11 cellular contexts compared by ENCODE assay signal in genomic region chr4:73870260-73870659, GRCh38. TPM values are rescaled to one million over a fixed set of nuclear protein-coding genes. Genes with fewer than 3 reads are reported as not detected.
DNase-seq lines count a peak whose midpoint lies in the region; ATAC-seq and TF ChIP-seq lines count a peak whose summit lies in the region.
"Had no signal": no experiment of that assay in that cellular context is flagged by ENCODE, and none has a peak within 500 bp of the region (broad histone marks: within the 10 kb centered on the region; RNA-seq: fewer than 3 reads in every experiment).

No MANE protein-coding gene starts in this region.

- ATAC-seq in GM23338 = peak; percentile 6; the same call in 1 of the 3 replicates
- peak in 2 of 4 donors; percentile 30 to 46 for ATAC-seq in heart left ventricle
- no peak for ATAC-seq in activated CD8-positive, alpha-beta T cell treated with anti-CD3 and anti-CD28 coated beads, Interleukin-2, amount 10 ng/mL, durations not matched to agents 7 days and 5 days
- ATAC-seq: natural killer cell treated with Interleukin-12 subunit alpha and Interleukin-12 subunit beta and Interleukin-15 and Interleukin-18, amount 100 ng/mL, for 72 hours had no signal

- POLR2A ChIA-PET in activated CD8-positive, alpha-beta T cell treated with anti-CD3 and anti-CD28 coated beads, Interleukin-2, amount 10 ng/mL, durations not matched to agents 7 days and 5 days (lab: Charles Lee) = no interaction called here

- TF ChIP-seq POLR2A in heart left ventricle (IDR thresholded peaks at IDR 0.05) (no peak), prostate gland (IDR thresholded peaks at IDR 0.05) (no peak)

- no peaks in the 10 kb centered on the region for H3K36me3 ChIP-seq in GM23338 (ENCODE audit: insufficient read depth)
- no peaks in the 10 kb centered on the region for H3K36me3 ChIP-seq in heart left ventricle
- no peaks in the 10 kb centered on the region for H3K36me3 ChIP-seq in prostate gland
- H3K36me3 ChIP-seq: HAP-1 had no signal

- no peaks in the 10 kb centered on the region for H3K9me2 ChIP-seq in GM23338 (ENCODE audit: insufficient read depth)

- H3K9me3 Mint-ChIP-seq in GM23338 = no peaks in the 10 kb centered on the region
- no peaks in the 10 kb centered on the region for H3K9me3 Mint-ChIP-seq in activated naive CD4-positive, alpha-beta T cell treated with anti-CD3 and anti-CD28 coated beads, Interleukin-2, amount 10 ng/mL, durations not matched to agents 7 days and 5 days
- no peaks in the 10 kb centered on the region for H3K9me3 Mint-ChIP-seq in activated CD8-positive, alpha-beta T cell treated with anti-CD3 and anti-CD28 coated beads, Interleukin-2, amount 10 ng/mL, durations not matched to agents 7 days and 5 days (ENCODE audit: insufficient read depth)

- intact Hi-C loops in heart left ventricle (cut with DNase I) = loop anchor here in 1 of 10 donors (10.0 kb wide), 1 partner anchor 255 kb away; no protein-coding TSS in a partner anchor
- intact Hi-C loops in prostate gland (cut with DNase I) = no loop called here

- peaks cover 10% of the 10 kb centered on the region for H3K27me3 Mint-ChIP-seq in GM23338 (ENCODE audit: insufficient read depth, low read depth, poor library complexity)
- peaks cover 26% of the 10 kb centered on the region for H3K27me3 Mint-ChIP-seq in activated naive CD4-positive, alpha-beta T cell treated with anti-CD3 and anti-CD28 coated beads, Interleukin-2, amount 10 ng/mL, durations not matched to agents 7 days and 5 days
- H3K27me3 Mint-ChIP-seq in activated CD8-positive, alpha-beta T cell treated with anti-CD3 and anti-CD28 coated beads, Interleukin-2, amount 10 ng/mL, durations not matched to agents 7 days and 5 days (ENCODE audit: low read depth) = peaks cover 20% of the 10 kb centered on the region

- H3K27ac ChIP-seq in GM23338 (ENCODE audit: low read depth) (no peak overlapping the region), heart left ventricle (peak overlapping the region in 1 of 12 donors; percentile 59), prostate gland (no peak overlapping the region)

- no peak overlapping the region for H2AFZ ChIP-seq in GM23338

- CTCF ChIA-PET in activated naive CD4-positive, alpha-beta T cell treated with anti-CD3 and anti-CD28 coated beads, Interleukin-2, amount 10 ng/mL, durations not matched to agents 7 days and 5 days (lab: Charles Lee) = no interaction called here
- CTCF ChIA-PET in activated CD8-positive, alpha-beta T cell treated with anti-CD3 and anti-CD28 coated beads, Interleukin-2, amount 10 ng/mL, durations not matched to agents 7 days and 5 days (lab: Charles Lee) = no interaction called here

- peak overlapping the region; percentile 80 for H3K4me3 ChIP-seq in GM23338
- peak overlapping the region in 7 of 12 donors; percentile 56 to 80 (median 65) for H3K4me3 ChIP-seq in heart left ventricle
- peak overlapping the region; percentile 49 to 50 for H3K4me3 ChIP-seq in prostate gland
- H3K4me3 ChIP-seq: HAP-1 had no signal

- no peaks in the 10 kb centered on the region for H3K79me2 ChIP-seq in GM23338 (replicated peaks; ENCODE audit: insufficient read depth)

- DNase-seq in GM23338 (ENCODE audit: low spot score) (peak; percentile 11), amniotic epithelial cell (ENCODE audit: low read depth) (peak; percentile 82), heart left ventricle (peak in 1 of 5 donors; percentile 52), prostate gland (ENCODE audit: low spot score) (no peak), GM03348 (ENCODE audit: low spot score) (no peak), NCI-H187 treated with DMSO at 0.1 percent for 48 hours (lab: John Stamatoyannopoulos, UW) (no peak)
- no peak for DNase-seq in activated naive CD4-positive, alpha-beta T cell treated with anti-CD3 and anti-CD28 coated beads, Interleukin-2, amount 10 ng/mL, durations not matched to agents 7 days and 5 days
- no peak for DNase-seq in activated CD8-positive, alpha-beta T cell treated with anti-CD3 and anti-CD28 coated beads, Interleukin-2, amount 10 ng/mL, durations not matched to agents 7 days and 5 days
- DNase-seq: NCI-H446 treated with DMSO at 0.1 percent for 48 hours had no signal

- H3K27me3 ChIP-seq in GM23338 (ENCODE audit: insufficient read depth) (peaks cover 23% of the 10 kb centered on the region), heart left ventricle (peaks cover 0 to 16% (median 0%) of the 10 kb centered on the region in 9 donors), prostate gland (replicated peaks; ENCODE audit: insufficient read depth) (no peaks in the 10 kb centered on the region)

- no peak overlapping the region for H3K27ac Mint-ChIP-seq in GM23338
- H3K27ac Mint-ChIP-seq in activated naive CD4-positive, alpha-beta T cell treated with anti-CD3 and anti-CD28 coated beads, Interleukin-2, amount 10 ng/mL, durations not matched to agents 7 days and 5 days = no peak overlapping the region
- no peak overlapping the region for H3K27ac Mint-ChIP-seq in activated CD8-positive, alpha-beta T cell treated with anti-CD3 and anti-CD28 coated beads, Interleukin-2, amount 10 ng/mL, durations not matched to agents 7 days and 5 days
- H3K27ac Mint-ChIP-seq: natural killer cell treated with Interleukin-12 subunit alpha and Interleukin-12 subunit beta and Interleukin-15 and Interleukin-18, amount 100 ng/mL, for 72 hours had no signal

- no peaks in the 10 kb centered on the region for H3K36me3 Mint-ChIP-seq in GM23338 (ENCODE audit: low read depth)
- no peaks in the 10 kb centered on the region for H3K36me3 Mint-ChIP-seq in activated naive CD4-positive, alpha-beta T cell treated with anti-CD3 and anti-CD28 coated beads, Interleukin-2, amount 10 ng/mL, durations not matched to agents 7 days and 5 days
- no peaks in the 10 kb centered on the region for H3K36me3 Mint-ChIP-seq in activated CD8-positive, alpha-beta T cell treated with anti-CD3 and anti-CD28 coated beads, Interleukin-2, amount 10 ng/mL, durations not matched to agents 7 days and 5 days (ENCODE audit: low read depth)
- H3K36me3 Mint-ChIP-seq: natural killer cell treated with Interleukin-12 subunit alpha and Interleukin-12 subunit beta and Interleukin-15 and Interleukin-18, amount 100 ng/mL, for 72 hours had no signal

- TF ChIP-seq CTCF in GM23338 (conservative IDR thresholded peaks at IDR 0.05; ENCODE audit: low read depth in 2 of 2) (no peak), heart left ventricle (IDR thresholded peaks at IDR 0.05) (no peak), prostate gland (IDR thresholded peaks at IDR 0.05) (no peak)

- WGBS in heart left ventricle, 4 donors = 73 to 78% (median 77%) methylated on average over 2 to 3 of the region's 3 CpGs
- WGBS in prostate gland = 79% methylated on average over 3 of the region's 3 CpGs

- H3K4me2 ChIP-seq in GM23338 = peak overlapping the region; percentile 89

- peaks cover 18% of the 10 kb centered on the region for H3K4me1 ChIP-seq in GM23338 (ENCODE audit: insufficient read depth)
- H3K4me1 ChIP-seq in heart left ventricle = peaks cover 0 to 23% (median 5%) of the 10 kb centered on the region in 12 donors
- no peaks in the 10 kb centered on the region for H3K4me1 ChIP-seq in prostate gland (replicated peaks)
- H3K4me1 ChIP-seq: HAP-1 had no signal

- H3K4me1 Mint-ChIP-seq in GM23338 = peaks cover 22% of the 10 kb centered on the region
- no peaks in the 10 kb centered on the region for H3K4me1 Mint-ChIP-seq in activated naive CD4-positive, alpha-beta T cell treated with anti-CD3 and anti-CD28 coated beads, Interleukin-2, amount 10 ng/mL, durations not matched to agents 7 days and 5 days
- H3K4me1 Mint-ChIP-seq in activated CD8-positive, alpha-beta T cell treated with anti-CD3 and anti-CD28 coated beads, Interleukin-2, amount 10 ng/mL, durations not matched to agents 7 days and 5 days (ENCODE audit: low read depth) = no peaks in the 10 kb centered on the region

- no peaks in the 10 kb centered on the region for H4K20me1 ChIP-seq in GM23338 (replicated peaks; ENCODE audit: insufficient read depth)

- H3F3A ChIP-seq in GM23338 (replicated peaks; ENCODE audit: low read depth) = no peaks in the 10 kb centered on the region; the same call in 1 of the 2 replicates

- no peaks in the 10 kb centered on the region for H3K9me3 ChIP-seq in heart left ventricle
- H3K9me3 ChIP-seq in prostate gland = no peaks in the 10 kb centered on the region
- H3K9me3 ChIP-seq: HAP-1 had no signal

- peak overlapping the region; percentile 76; the same call in 2 of the 3 replicates for H3K4me3 Mint-ChIP-seq in GM23338
- no peak overlapping the region for H3K4me3 Mint-ChIP-seq in activated naive CD4-positive, alpha-beta T cell treated with anti-CD3 and anti-CD28 coated beads, Interleukin-2, amount 10 ng/mL, durations not matched to agents 7 days and 5 days
- no peak overlapping the region for H3K4me3 Mint-ChIP-seq in activated CD8-positive, alpha-beta T cell treated with anti-CD3 and anti-CD28 coated beads, Interleukin-2, amount 10 ng/mL, durations not matched to agents 7 days and 5 days
- H3K4me3 Mint-ChIP-seq: natural killer cell treated with Interleukin-12 subunit alpha and Interleukin-12 subunit beta and Interleukin-15 and Interleukin-18, amount 100 ng/mL, for 72 hours had no signal

TF ChIP-seq in GM23338, 12 proteins besides CTCF, POLR2A, EP300 and RAD21:
- TF ChIP-seq STAT1 (IDR thresholded peaks at IDR 0.05; ENCODE audit: unreplicated experiment) = no peak

RNA-seq across cellular contexts. Expression of gene CXCL1, which starts 1.1 kb away (rescaled TPM):
- total RNA-seq in GM23338 (2014; rRNA removed; shearing (Covaris generic)) = 1.6 and 1.9 TPM in 2 replicates
- polyA plus RNA-seq in GM23338 (2016; fragmentation: Nextera tagmentation; extraction: Ambion mirVana) (2.1 and 2.5 TPM in 2 replicates), heart left ventricle (1 to 10 TPM; 1.8 to 1.9 TPM)
- total RNA-seq in heart left ventricle (10 to 100 TPM in 1 of 9 donors, 1 to 10 TPM in 5, under 1 TPM in 2, not detected in 1; 0.26 to 14.9 (median 1.5) TPM), prostate gland (10 to 100 TPM in 1 of 2 donors, under 1 TPM in 1; 0.74 to 37.1 TPM)
- total RNA-seq in activated CD8-positive, alpha-beta T cell treated with anti-CD3 and anti-CD28 coated beads, Interleukin-2, amount 10 ng/mL, durations not matched to agents 7 days and 5 days = not detected

RNA-seq across cellular contexts. Expression of gene PF4V1, which starts 17.2 kb away (rescaled TPM):
- total RNA-seq in GM23338 (2014; rRNA removed; shearing (Covaris generic)) = 0.66 TPM in 1 of 2 replicates, not detected in the other
- polyA plus RNA-seq in GM23338 (2016; fragmentation: Nextera tagmentation; extraction: Ambion mirVana) (1.7 TPM in 1 of 2 replicates, not detected in the other), heart left ventricle (not detected)
- total RNA-seq in heart left ventricle (under 1 TPM in 1 of 9 donors, not detected in 8; 0.93 TPM), prostate gland (not detected)
- total RNA-seq in activated CD8-positive, alpha-beta T cell treated with anti-CD3 and anti-CD28 coated beads, Interleukin-2, amount 10 ng/mL, durations not matched to agents 7 days and 5 days = not detected
- total RNA-seq: natural killer cell treated with Interleukin-12 subunit alpha and Interleukin-12 subunit beta and Interleukin-15 and Interleukin-18, amount 100 ng/mL, for 72 hours had no signal

RNA-seq across cellular contexts. Expression of gene CXCL6, which starts 33.8 kb away (rescaled TPM):
- 7.2 and 9.5 TPM in 2 replicates for total RNA-seq in GM23338 (2014; rRNA removed; shearing (Covaris generic))
- polyA plus RNA-seq in GM23338 (2016; fragmentation: Nextera tagmentation; extraction: Ambion mirVana) = 11.8 and 14.7 TPM in 2 replicates
- total RNA-seq in heart left ventricle = 1 to 10 TPM in 2 of 9 donors, under 1 TPM in 3, not detected in 4; 0.16 to 4.5 (median 0.83) TPM
- under 1 TPM; 0.11 to 0.71 TPM for polyA plus RNA-seq in heart left ventricle
- 1 to 10 TPM; 5.2 to 8.4 TPM for total RNA-seq in prostate gland
- total RNA-seq in activated CD8-positive, alpha-beta T cell treated with anti-CD3 and anti-CD28 coated beads, Interleukin-2, amount 10 ng/mL, durations not matched to agents 7 days and 5 days = not detected
- total RNA-seq: natural killer cell treated with Interleukin-12 subunit alpha and Interleukin-12 subunit beta and Interleukin-15 and Interleukin-18, amount 100 ng/mL, for 72 hours had no signal

Comparison
In these comparisons a context has a peak if more than half of its experiments do, and no peak if none do; other contexts are left out.
1. DNase-seq: peak in GM23338 (single experiment) and amniotic epithelial cell (single experiment); none in prostate gland (single experiment), activated naive CD4-positive, alpha-beta T cell treated with anti-CD3 and anti-CD28 coated beads, Interleukin-2, amount 10 ng/mL, durations not matched to agents 7 days and 5 days (single experiment), GM03348 (single experiment), NCI-H187 treated with DMSO at 0.1 percent for 48 hours (single experiment) and activated CD8-positive, alpha-beta T cell treated with anti-CD3 and anti-CD28 coated beads, Interleukin-2, amount 10 ng/mL, durations not matched to agents 7 days and 5 days (single experiment).
2. Peak in every context shown above with its lines, with median percentiles within 50 percentile points of each other: H3K4me3 ChIP-seq.